In the genomic region with DNA sequence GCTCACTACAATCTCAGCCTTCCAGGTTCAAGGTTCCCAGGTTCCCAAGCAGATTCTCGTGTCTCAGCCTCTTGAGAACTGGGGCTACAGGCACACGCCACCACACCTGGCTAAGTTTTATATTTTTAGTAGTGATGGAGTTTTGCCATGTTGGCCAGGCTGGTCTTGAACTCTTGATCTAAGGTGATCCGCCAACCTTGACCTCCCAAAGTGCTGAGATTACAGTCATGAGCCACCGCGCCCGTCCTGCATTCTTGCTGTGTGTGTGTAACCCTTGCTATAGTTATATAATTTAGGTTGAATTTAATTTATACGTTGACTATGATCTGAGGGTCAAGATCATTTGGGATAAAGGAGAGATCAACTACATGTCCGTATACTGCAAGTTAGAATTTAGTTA, we compare ENCODE assay signal across 1 cellular context.
TF ChIP-seq lines count a peak whose summit lies in the region.

No MANE protein-coding gene starts in this region.

TF ChIP-seq in H1, 55 proteins besides CTCF, POLR2A, EP300 and RAD21:
- no peak for TF ChIP-seq ASH2L (IDR thresholded peaks at IDR 0.05; ENCODE audit: low read length)
- TF ChIP-seq NANOG (IDR thresholded peaks at IDR 0.05; ENCODE audit: insufficient read depth, low read depth, low read length, poor library complexity, severe bottlenecking), result no peak
- TF ChIP-seq, protein P1, sequence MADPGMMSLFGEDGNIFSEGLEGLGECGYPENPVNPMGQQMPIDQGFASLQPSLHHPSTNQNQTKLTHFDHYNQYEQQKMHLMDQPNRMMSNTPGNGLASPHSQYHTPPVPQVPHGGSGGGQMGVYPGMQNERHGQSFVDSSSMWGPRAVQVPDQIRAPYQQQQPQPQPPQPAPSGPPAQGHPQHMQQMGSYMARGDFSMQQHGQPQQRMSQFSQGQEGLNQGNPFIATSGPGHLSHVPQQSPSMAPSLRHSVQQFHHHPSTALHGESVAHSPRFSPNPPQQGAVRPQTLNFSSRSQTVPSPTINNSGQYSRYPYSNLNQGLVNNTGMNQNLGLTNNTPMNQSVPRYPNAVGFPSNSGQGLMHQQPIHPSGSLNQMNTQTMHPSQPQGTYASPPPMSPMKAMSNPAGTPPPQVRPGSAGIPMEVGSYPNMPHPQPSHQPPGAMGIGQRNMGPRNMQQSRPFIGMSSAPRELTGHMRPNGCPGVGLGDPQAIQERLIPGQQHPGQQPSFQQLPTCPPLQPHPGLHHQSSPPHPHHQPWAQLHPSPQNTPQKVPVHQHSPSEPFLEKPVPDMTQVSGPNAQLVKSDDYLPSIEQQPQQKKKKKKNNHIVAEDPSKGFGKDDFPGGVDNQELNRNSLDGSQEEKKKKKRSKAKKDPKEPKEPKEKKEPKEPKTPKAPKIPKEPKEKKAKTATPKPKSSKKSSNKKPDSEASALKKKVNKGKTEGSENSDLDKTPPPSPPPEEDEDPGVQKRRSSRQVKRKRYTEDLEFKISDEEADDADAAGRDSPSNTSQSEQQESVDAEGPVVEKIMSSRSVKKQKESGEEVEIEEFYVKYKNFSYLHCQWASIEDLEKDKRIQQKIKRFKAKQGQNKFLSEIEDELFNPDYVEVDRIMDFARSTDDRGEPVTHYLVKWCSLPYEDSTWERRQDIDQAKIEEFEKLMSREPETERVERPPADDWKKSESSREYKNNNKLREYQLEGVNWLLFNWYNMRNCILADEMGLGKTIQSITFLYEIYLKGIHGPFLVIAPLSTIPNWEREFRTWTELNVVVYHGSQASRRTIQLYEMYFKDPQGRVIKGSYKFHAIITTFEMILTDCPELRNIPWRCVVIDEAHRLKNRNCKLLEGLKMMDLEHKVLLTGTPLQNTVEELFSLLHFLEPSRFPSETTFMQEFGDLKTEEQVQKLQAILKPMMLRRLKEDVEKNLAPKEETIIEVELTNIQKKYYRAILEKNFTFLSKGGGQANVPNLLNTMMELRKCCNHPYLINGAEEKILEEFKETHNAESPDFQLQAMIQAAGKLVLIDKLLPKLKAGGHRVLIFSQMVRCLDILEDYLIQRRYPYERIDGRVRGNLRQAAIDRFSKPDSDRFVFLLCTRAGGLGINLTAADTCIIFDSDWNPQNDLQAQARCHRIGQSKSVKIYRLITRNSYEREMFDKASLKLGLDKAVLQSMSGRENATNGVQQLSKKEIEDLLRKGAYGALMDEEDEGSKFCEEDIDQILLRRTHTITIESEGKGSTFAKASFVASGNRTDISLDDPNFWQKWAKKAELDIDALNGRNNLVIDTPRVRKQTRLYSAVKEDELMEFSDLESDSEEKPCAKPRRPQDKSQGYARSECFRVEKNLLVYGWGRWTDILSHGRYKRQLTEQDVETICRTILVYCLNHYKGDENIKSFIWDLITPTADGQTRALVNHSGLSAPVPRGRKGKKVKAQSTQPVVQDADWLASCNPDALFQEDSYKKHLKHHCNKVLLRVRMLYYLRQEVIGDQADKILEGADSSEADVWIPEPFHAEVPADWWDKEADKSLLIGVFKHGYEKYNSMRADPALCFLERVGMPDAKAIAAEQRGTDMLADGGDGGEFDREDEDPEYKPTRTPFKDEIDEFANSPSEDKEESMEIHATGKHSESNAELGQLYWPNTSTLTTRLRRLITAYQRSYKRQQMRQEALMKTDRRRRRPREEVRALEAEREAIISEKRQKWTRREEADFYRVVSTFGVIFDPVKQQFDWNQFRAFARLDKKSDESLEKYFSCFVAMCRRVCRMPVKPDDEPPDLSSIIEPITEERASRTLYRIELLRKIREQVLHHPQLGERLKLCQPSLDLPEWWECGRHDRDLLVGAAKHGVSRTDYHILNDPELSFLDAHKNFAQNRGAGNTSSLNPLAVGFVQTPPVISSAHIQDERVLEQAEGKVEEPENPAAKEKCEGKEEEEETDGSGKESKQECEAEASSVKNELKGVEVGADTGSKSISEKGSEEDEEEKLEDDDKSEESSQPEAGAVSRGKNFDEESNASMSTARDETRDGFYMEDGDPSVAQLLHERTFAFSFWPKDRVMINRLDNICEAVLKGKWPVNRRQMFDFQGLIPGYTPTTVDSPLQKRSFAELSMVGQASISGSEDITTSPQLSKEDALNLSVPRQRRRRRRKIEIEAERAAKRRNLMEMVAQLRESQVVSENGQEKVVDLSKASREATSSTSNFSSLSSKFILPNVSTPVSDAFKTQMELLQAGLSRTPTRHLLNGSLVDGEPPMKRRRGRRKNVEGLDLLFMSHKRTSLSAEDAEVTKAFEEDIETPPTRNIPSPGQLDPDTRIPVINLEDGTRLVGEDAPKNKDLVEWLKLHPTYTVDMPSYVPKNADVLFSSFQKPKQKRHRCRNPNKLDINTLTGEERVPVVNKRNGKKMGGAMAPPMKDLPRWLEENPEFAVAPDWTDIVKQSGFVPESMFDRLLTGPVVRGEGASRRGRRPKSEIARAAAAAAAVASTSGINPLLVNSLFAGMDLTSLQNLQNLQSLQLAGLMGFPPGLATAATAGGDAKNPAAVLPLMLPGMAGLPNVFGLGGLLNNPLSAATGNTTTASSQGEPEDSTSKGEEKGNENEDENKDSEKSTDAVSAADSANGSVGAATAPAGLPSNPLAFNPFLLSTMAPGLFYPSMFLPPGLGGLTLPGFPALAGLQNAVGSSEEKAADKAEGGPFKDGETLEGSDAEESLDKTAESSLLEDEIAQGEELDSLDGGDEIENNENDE (IDR thresholded peaks at IDR 0.05; ENCODE audit: insufficient replicate concordance, low read length), result no peak
- no peak for TF ChIP-seq CEBPB (IDR thresholded peaks at IDR 0.05; ENCODE audit: low read depth, low read length)
- TF ChIP-seq BACH1 (IDR thresholded peaks at IDR 0.05; ENCODE audit: low read length), result no peak
- no peak for TF ChIP-seq TAF1 (IDR thresholded peaks at IDR 0.05; ENCODE audit: low read depth, low read length)
- TF ChIP-seq FOSL1 (IDR thresholded peaks at IDR 0.05; ENCODE audit: insufficient read depth, low read depth, low read length), result no peak
- no peak for TF ChIP-seq GTF2F1 (IDR thresholded peaks at IDR 0.05; ENCODE audit: borderline replicate concordance, low read depth, low read length)
- TF ChIP-seq SIX5 (IDR thresholded peaks at IDR 0.05; ENCODE audit: low read depth, low read length), result no peak
- TF ChIP-seq SAP30 (IDR thresholded peaks at IDR 0.05; ENCODE audit: insufficient read depth, insufficient replicate concordance, low read length), result no peak
- no peak for TF ChIP-seq SP4 (IDR thresholded peaks at IDR 0.05; ENCODE audit: low read length)
- no peak for TF ChIP-seq CHD2 (IDR thresholded peaks at IDR 0.05; ENCODE audit: low read length)
- no peak for TF ChIP-seq KDM4A (IDR thresholded peaks at IDR 0.05; ENCODE audit: low read depth, low read length, severe bottlenecking)
- TF ChIP-seq CTBP2 (IDR thresholded peaks at IDR 0.05; ENCODE audit: borderline replicate concordance, insufficient read depth, insufficient read length, low read length), result no peak
TF ChIP-seq in H1: peak in this region for 0.
